8 cellular contexts compared by ENCODE assay signal in genomic region chr19:48489608-48490216, GRCh38. TPM values are rescaled to one million over a fixed set of nuclear protein-coding genes. Genes with fewer than 3 reads are reported as not detected.
DNase-seq lines count a peak whose midpoint lies in the region; ATAC-seq and TF ChIP-seq lines count a peak whose summit lies in the region.

No MANE protein-coding gene starts in this region.

- DNase-seq in LHCN-M2 (ENCODE audit: low read depth) (peak; percentile 43), SJCRH30 (peak; percentile 66 to 80), heart left ventricle (peak; percentile 68 to 90 (median 75)), sigmoid colon (peak; percentile 85), DMS114 treated with DMSO at 0.1 percent for 48 hours (lab: John Stamatoyannopoulos, UW; ENCODE audit: unreplicated experiment) (no peak)
- peak; percentile 85 for DNase-seq in activated naive CD4-positive, alpha-beta T cell treated with Interleukin-2 at 50 U/mL for 16 hours

- no peaks in the 10 kb centered on the region for H3K9me3 ChIP-seq in SJCRH30 (replicated peaks)
- H3K9me3 ChIP-seq in heart left ventricle: no peaks in the 10 kb centered on the region
- H3K9me3 ChIP-seq in sigmoid colon: no peaks in the 10 kb centered on the region

- ATAC-seq in heart left ventricle (no peak), GM21723 (IDR thresholded peaks at IDR 0.05; ENCODE audit: unreplicated experiment) (no peak)

- peak; percentile 99 for TF ChIP-seq CTCF in GM12872 (IDR thresholded peaks at IDR 0.05; ENCODE audit: insufficient read depth, low read depth, low read length)
- TF ChIP-seq CTCF in heart left ventricle (IDR thresholded peaks at IDR 0.05): peak; percentile 89 to 97 (median 94)
- TF ChIP-seq CTCF in sigmoid colon (IDR thresholded peaks at IDR 0.05): peak; percentile 80 to 97 (median 94)

- no peaks in the 10 kb centered on the region for H3K36me3 ChIP-seq in SJCRH30
- no peaks in the 10 kb centered on the region for H3K36me3 ChIP-seq in heart left ventricle
- no peaks in the 10 kb centered on the region for H3K36me3 ChIP-seq in sigmoid colon

- H3K27ac ChIP-seq in SJCRH30 (no peak overlapping the region), heart left ventricle (no peak overlapping the region), sigmoid colon (no peak overlapping the region)

- H3K4me3 ChIP-seq in SJCRH30 (no peak overlapping the region), heart left ventricle (no peak overlapping the region), sigmoid colon (no peak overlapping the region)

- no peak for TF ChIP-seq EP300 in sigmoid colon (IDR thresholded peaks at IDR 0.05)

- intact Hi-C loops in heart left ventricle (cut with DNase I) (loop anchor here in 9 of 10 donors (1.0 to 5.0 kb wide), 7 partner anchors 21 to 167 kb away; partner anchors contain the start of genes CYTH2 (in 1 of the 9), GRIN2D (in 1 of the 9) and KDELR1 (in 1 of the 9)), sigmoid colon (cut with DNase I) (loop anchor here (1.0 to 5.0 kb wide), 3 partner anchors 78 to 97 kb away; partner anchors contain the start of genes GRIN2D and KDELR1)

- WGBS in heart left ventricle, 4 donors: 21 to 42% (median 27%) methylated on average over 10 to 19 of the region's 19 CpGs
- WGBS in sigmoid colon, 2 donors: 18 to 25% methylated on average over 19 of the region's 19 CpGs

- H3K27me3 ChIP-seq in SJCRH30: peaks cover 13% of the 10 kb centered on the region
- peaks cover 0 to 15% (median 0%) of the 10 kb centered on the region in 9 donors for H3K27me3 ChIP-seq in heart left ventricle
- H3K27me3 ChIP-seq in sigmoid colon: peaks cover 0 to 23% (median 11%) of the 10 kb centered on the region in 3 donors

- TF ChIP-seq POLR2A in heart left ventricle (IDR thresholded peaks at IDR 0.05): no peak
- no peak for TF ChIP-seq POLR2A in sigmoid colon (IDR thresholded peaks at IDR 0.05)

- H3K4me1 ChIP-seq in SJCRH30 (peaks cover 13% of the 10 kb centered on the region; the same call in 1 of the 2 replicates), heart left ventricle (peaks cover 0 to 41% (median 12%) of the 10 kb centered on the region in 12 donors), sigmoid colon (peaks cover 0 to 39% (median 28%) of the 10 kb centered on the region in 4 donors)

RNA-seq across cellular contexts. Expression of gene CYTH2, which starts 20.5 kb away (rescaled TPM):
- total RNA-seq in LHCN-M2 (2014; rRNA removed): 37.7 and 61.0 TPM in 2 replicates
- 49.4 TPM for polyA plus RNA-seq in LHCN-M2 (2012)
- total RNA-seq in SJCRH30 (2014; rRNA removed; shearing (Covaris generic)): 25.0 and 29.0 TPM in 2 replicates
- 10 to 100 TPM; 12.3 to 47.3 (median 31.0) TPM for total RNA-seq in heart left ventricle
- polyA plus RNA-seq in heart left ventricle: 10 to 100 TPM; 21.0 to 55.3 TPM
- 10 to 100 TPM; 30.0 to 49.3 (median 35.8) TPM for total RNA-seq in sigmoid colon
- polyA plus RNA-seq in sigmoid colon: 10 to 100 TPM; 52.8 to 71.4 (median 64.9) TPM

RNA-seq across cellular contexts. Expression of gene LMTK3, which starts 21.9 kb away (rescaled TPM):
- 0.06 and 0.13 TPM in 2 replicates for total RNA-seq in LHCN-M2 (2014; rRNA removed)
- polyA plus RNA-seq in LHCN-M2 (2012): 0.27 TPM
- total RNA-seq in SJCRH30 (2014; rRNA removed; shearing (Covaris generic)): not detected in 2 replicates
- 1 to 10 TPM in 6 of 9 donors, under 1 TPM in 3; 0.50 to 1.9 (median 1.4) TPM for total RNA-seq in heart left ventricle
- under 1 TPM; 0.19 to 0.99 TPM for polyA plus RNA-seq in heart left ventricle
- total RNA-seq in sigmoid colon: 1 to 10 TPM in 1 of 4 donors, under 1 TPM in 1, not detected in 2; 0.14 to 1.1 TPM
- 1 to 10 TPM in 1 of 3 donors, under 1 TPM in 1, not detected in 1; 0.23 to 1.7 TPM for polyA plus RNA-seq in sigmoid colon

RNA-seq across cellular contexts. Expression of gene KCNJ14, which starts 34.3 kb away (rescaled TPM):
- total RNA-seq in LHCN-M2 (2014; rRNA removed): 0.52 and 0.71 TPM in 2 replicates
- polyA plus RNA-seq in LHCN-M2 (2012): 0.33 TPM
- 0.41 and 0.57 TPM in 2 replicates for total RNA-seq in SJCRH30 (2014; rRNA removed; shearing (Covaris generic))
- total RNA-seq in heart left ventricle: 1 to 10 TPM in 1 of 9 donors, under 1 TPM in 8; 0.20 to 2.0 (median 0.40) TPM
- under 1 TPM; 0.23 to 0.83 TPM for polyA plus RNA-seq in heart left ventricle
- 1 to 10 TPM in 1 of 4 donors, under 1 TPM in 3; 0.16 to 1.4 (median 0.49) TPM for total RNA-seq in sigmoid colon
- under 1 TPM in 2 of 3 donors, not detected in 1; under 0.01 to 0.61 TPM for polyA plus RNA-seq in sigmoid colon

RNA-seq across cellular contexts. Expression of gene GRWD1, which starts 43.9 kb away (rescaled TPM):
- 66.9 and 70.5 TPM in 2 replicates for total RNA-seq in LHCN-M2 (2014; rRNA removed)
- polyA plus RNA-seq in LHCN-M2 (2012): 26.8 TPM
- 40.4 and 44.6 TPM in 2 replicates for total RNA-seq in SJCRH30 (2014; rRNA removed; shearing (Covaris generic))
- 10 to 100 TPM; 13.9 to 24.7 (median 19.0) TPM for total RNA-seq in heart left ventricle
- polyA plus RNA-seq in heart left ventricle: 10 to 100 TPM in 1 of 2 donors, 1 to 10 TPM in 1; 5.1 to 35.4 TPM
- total RNA-seq in sigmoid colon: 10 to 100 TPM; 12.5 to 25.5 (median 17.6) TPM
- 10 to 100 TPM in 1 of 3 donors, 1 to 10 TPM in 2; 7.8 to 21.5 (median 9.9) TPM for polyA plus RNA-seq in sigmoid colon
